In genomic region chr2:31729442-31730092, GRCh38 we compare ENCODE assay signal across 8 cellular contexts.
DNase-seq lines count a peak whose midpoint lies in the region; ATAC-seq and TF ChIP-seq lines count a peak whose summit lies in the region.

No MANE protein-coding gene starts in this region.

- TF ChIP-seq CTCF in AG09319 (IDR thresholded peaks at IDR 0.05; ENCODE audit: low read depth, low read length) (peak; percentile 61), OCI-LY3 (IDR thresholded peaks at IDR 0.05; ENCODE audit: low read depth, low read length) (peak; percentile 78), fibroblast of villous mesenchyme (IDR thresholded peaks at IDR 0.05; ENCODE audit: insufficient read depth, low read depth, low read length) (peak; percentile 38)

- DNase-seq in AG09319 (ENCODE audit: extremely low read depth, low read depth) (peak; percentile 10), H7 (peak; percentile 47), fibroblast of villous mesenchyme (ENCODE audit: low read depth) (peak; percentile 5), activated T-cell treated with anti-CD3 and anti-CD28 coated beads for 4 hours (no peak)
- DNase-seq in activated CD4-positive, CD25-positive, alpha-beta regulatory T cell (lab: John Stamatoyannopoulos, UW): no peak
- DNase-seq in stimulated activated CD4-positive, alpha-beta T cell treated with anti-CD3 and anti-CD28 coated beads, Interleukin-4, amount 100 ng/mL, for 24 hours: no peak

- H3K36me3 ChIP-seq in H7 (replicated peaks; ENCODE audit: control insufficient read depth, insufficient read depth, low read length): no peaks in the 10 kb centered on the region
- no peaks in the 10 kb centered on the region for H3K36me3 ChIP-seq in OCI-LY3 (replicated peaks; ENCODE audit: low read depth, low read length)

- peak overlapping the region; percentile 68 for H2AFZ ChIP-seq in OCI-LY3 (ENCODE audit: low read depth, low read length)

- H3K4me3 ChIP-seq in H7 (ENCODE audit: insufficient read depth, low read depth, low read length) (no peak overlapping the region), OCI-LY3 (ENCODE audit: low read length) (0 out of 2 replicates have a peak overlapping the region, but pooled peaks have one; percentile 36), fibroblast of villous mesenchyme (ENCODE audit: low read depth, low read length) (no peak overlapping the region)

- no peaks in the 10 kb centered on the region for H3K9me3 ChIP-seq in OCI-LY3 (ENCODE audit: insufficient read depth, low read length)

- no peak overlapping the region for H3K9ac ChIP-seq in OCI-LY3 (ENCODE audit: low read length)

- no peak for ATAC-seq in GM19397 (IDR thresholded peaks at IDR 0.05; ENCODE audit: unreplicated experiment)

- peak overlapping the region; percentile 35 for H3K4me2 ChIP-seq in OCI-LY3 (ENCODE audit: low read length)

- H3K27me3 ChIP-seq in H7 (ENCODE audit: control insufficient read depth, insufficient read depth, low read length) (no peaks in the 10 kb centered on the region), OCI-LY3 (ENCODE audit: low read depth, low read length) (no peaks in the 10 kb centered on the region)

- H3K79me2 ChIP-seq in OCI-LY3 (ENCODE audit: low read length): no peaks in the 10 kb centered on the region

- peaks cover 6% of the 10 kb centered on the region; the same call in 1 of the 2 replicates for H3K4me1 ChIP-seq in OCI-LY3 (ENCODE audit: low read length)

- H3K27ac ChIP-seq in OCI-LY3 (ENCODE audit: low read length): no peak overlapping the region

- no peaks in the 10 kb centered on the region for H4K20me1 ChIP-seq in OCI-LY3 (ENCODE audit: insufficient read depth, low read length)

Comparison
In these comparisons a context has a peak if more than half of its experiments do, and no peak if none do; other contexts are left out.
1. DNase-seq: peak in AG09319 (single experiment), H7 (single experiment) and fibroblast of villous mesenchyme (single experiment); none in activated T-cell treated with anti-CD3 and anti-CD28 coated beads for 4 hours (single experiment), activated CD4-positive, CD25-positive, alpha-beta regulatory T cell (0 of 4) and stimulated activated CD4-positive, alpha-beta T cell treated with anti-CD3 and anti-CD28 coated beads, Interleukin-4, amount 100 ng/mL, for 24 hours (single experiment).
2. Peak in every context shown above with its lines, with median percentiles within 50 percentile points of each other: CTCF ChIP-seq.